In genomic region chr1:26582836-26583460, GRCh38 we compare ENCODE assay signal across 8 cellular contexts.
DNase-seq lines count a peak whose midpoint lies in the region; ATAC-seq lines count a peak whose summit lies in the region.

No MANE protein-coding gene starts in this region.

- H3K9me3 Mint-ChIP-seq in dendritic cell treated with granulocyte-macrophage colony-stimulating factor and Interleukin-4, amounts not matched to agents 40 ng/mL and 50 ng/mL, for 4 days = no peaks in the 10 kb centered on the region

- DNase-seq in SKM-1 treated with dmso at 0.1 percent for 144 hours (lab: John Stamatoyannopoulos, UW; ENCODE audit: unreplicated experiment) (peak; percentile 70), germinal center (ENCODE audit: low spot score) (no peak), globus pallidus (ENCODE audit: low spot score) (no peak), retina (no peak), NCI-H2107 (lab: John Stamatoyannopoulos, UW) (no peak)
- DNase-seq in stimulated activated CD8-positive, alpha-beta memory T cell treated with anti-CD3 and anti-CD28 coated beads, Interleukin-15, amount 100 ng/mL, for 24 hours (ENCODE audit: low read depth) = peak; percentile 29

- H3K27ac Mint-ChIP-seq in dendritic cell treated with granulocyte-macrophage colony-stimulating factor and Interleukin-4, amounts not matched to agents 40 ng/mL and 50 ng/mL, for 4 days = peak overlapping the region; percentile 50

- H3K4me1 Mint-ChIP-seq in dendritic cell treated with granulocyte-macrophage colony-stimulating factor and Interleukin-4, amounts not matched to agents 40 ng/mL and 50 ng/mL, for 4 days (ENCODE audit: low read depth) = peaks cover 49% of the 10 kb centered on the region

- peaks cover 1% of the 10 kb centered on the region for H3K36me3 Mint-ChIP-seq in dendritic cell treated with granulocyte-macrophage colony-stimulating factor and Interleukin-4, amounts not matched to agents 40 ng/mL and 50 ng/mL, for 4 days (ENCODE audit: low read depth)

- peak; percentile 48 for ATAC-seq in GM19452 (IDR thresholded peaks at IDR 0.05; ENCODE audit: unreplicated experiment)

- H3K27me3 Mint-ChIP-seq in dendritic cell treated with granulocyte-macrophage colony-stimulating factor and Interleukin-4, amounts not matched to agents 40 ng/mL and 50 ng/mL, for 4 days = no peaks in the 10 kb centered on the region

- no peak overlapping the region for H3K4me3 Mint-ChIP-seq in dendritic cell treated with granulocyte-macrophage colony-stimulating factor and Interleukin-4, amounts not matched to agents 40 ng/mL and 50 ng/mL, for 4 days

- intact Hi-C loops in dendritic cell treated with granulocyte-macrophage colony-stimulating factor and Interleukin-4, amounts not matched to agents 40 ng/mL and 50 ng/mL, for 4 days (cut with micrococcal nuclease) = no loop called here

Comparison
In these comparisons a context has a peak if more than half of its experiments do, and no peak if none do; other contexts are left out.
1. DNase-seq: peak in SKM-1 treated with dmso at 0.1 percent for 144 hours (single experiment) and stimulated activated CD8-positive, alpha-beta memory T cell treated with anti-CD3 and anti-CD28 coated beads, Interleukin-15, amount 100 ng/mL, for 24 hours (single experiment); none in germinal center (single experiment), globus pallidus (single experiment), retina (single experiment) and NCI-H2107 (single experiment).